ENCODE assay signal across 20 cellular contexts in genomic region chr2:112683550-112684414, GRCh38. TPM values are rescaled to one million over a fixed set of nuclear protein-coding genes. Genes with fewer than 3 reads are reported as not detected.
DNase-seq lines count a peak whose midpoint lies in the region; ATAC-seq, FAIRE-seq and TF ChIP-seq lines count a peak whose summit lies in the region.
"Had no signal": no experiment of that assay in that cellular context is flagged by ENCODE, and none has a peak within 500 bp of the region (broad histone marks: within the 10 kb centered on the region; RNA-seq: fewer than 3 reads in every experiment).

No MANE protein-coding gene starts in this region.

- no peak overlapping the region for H2AK5ac ChIP-seq in H1 (ENCODE audit: low read depth, low read length)

- DNase-seq in H7 (peak; percentile 56), H1 (ENCODE audit: low read depth in 1 of 2, low spot score in 2 of 2) (no peak), osteoblast (ENCODE audit: insufficient read length, low spot score, missing footprints) (peak; percentile 70), NCI-H524 (lab: John Stamatoyannopoulos, UW) (no peak)
- DNase-seq: activated CD4-positive, alpha-beta T cell treated with anti-CD3 and anti-CD28 coated beads for 48 hours; heart left ventricle; kidney glomerular epithelial cell; NCI-H1092 treated with DMSO at 0.1 percent for 48 hours; stimulated activated CD4-positive, alpha-beta T cell treated with anti-CD3 and anti-CD28 coated beads, Interleukin-15, amount 100 ng/mL, for 24 hours; testis had no signal

- no peak overlapping the region for H2BK120ac ChIP-seq in H1 (replicated peaks; ENCODE audit: low read depth, low read length)

- H3K9ac ChIP-seq in OCI-LY3 (ENCODE audit: low read length) (no peak overlapping the region), H1 (replicated peaks in 1 of 4; ENCODE audit: extremely low read depth in 1 of 4, low read depth in 3 of 4, low read length in 3 of 4) (no peak overlapping the region)

- no peak for ATAC-seq in GM21390 (IDR thresholded peaks at IDR 0.05; ENCODE audit: unreplicated experiment)
- no peak for ATAC-seq in GM21360 (IDR thresholded peaks at IDR 0.05; ENCODE audit: unreplicated experiment)

- no peak overlapping the region for H4K5ac ChIP-seq in H1 (ENCODE audit: insufficient read length, low read depth, low read length)

- CTCF ChIA-PET in H1 (lab: Charles Lee; ENCODE audit: partially characterized antibody) = interaction anchor here (0.7 to 8.8 kb wide), 6 partner anchors 42 to 272 kb away, joined by 3 to 40 read pairs (median 4); no protein-coding TSS in a partner anchor

- H3K79me1 ChIP-seq in H1 (ENCODE audit: low read depth, low read length) = no peaks in the 10 kb centered on the region

- TF ChIP-seq RAD21 in H1 (IDR thresholded peaks at IDR 0.05 in 1 of 2, conservative IDR thresholded peaks at IDR 0.05 in 1 of 2; ENCODE audit: low read depth in 2 of 2, low read length in 2 of 2) = no peak

- FAIRE-seq in H1 (lab: Jason Lieb, UNC) = no peak
- FAIRE-seq: GM19239, HTR-8/SVneo had no signal

- WGBS in H1 (ENCODE audit: extremely low coverage in 1 of 2, insufficient coverage in 1 of 2, insufficient read length in 1 of 2, insufficient replicate concordance in 2 of 2, low coverage in 1 of 2, low lambda C conversion rate in 2 of 2, missing lambda C conversion rate in 1 of 2), 2 experiments = 91% methylated on average over 12 of the region's 12 CpGs; no CpG with 5 or more reads in 1 of the 2 experiments

- no peak for TF ChIP-seq POLR2A in H1 (IDR thresholded peaks at IDR 0.05; ENCODE audit: control extremely low read depth in 1 of 2, low read depth in 2 of 2, low read length in 2 of 2)

- H4K8ac ChIP-seq in H1 (ENCODE audit: extremely low read depth, insufficient read depth, low read length) = no peak overlapping the region

- H4K20me1 ChIP-seq in OCI-LY3 (ENCODE audit: insufficient read depth, low read length) (no peaks in the 10 kb centered on the region), H1 (replicated peaks in 1 of 2; ENCODE audit: control insufficient read depth in 1 of 2, insufficient read depth in 2 of 2, low read length in 2 of 2) (no peaks in the 10 kb centered on the region), osteoblast (ENCODE audit: insufficient read depth, low read length) (no peaks in the 10 kb centered on the region)

- no peak overlapping the region for H2BK15ac ChIP-seq in H1 (ENCODE audit: low read length)

- TF ChIP-seq EP300 in H1 (IDR thresholded peaks at IDR 0.05; ENCODE audit: borderline replicate concordance in 1 of 2, low read depth in 2 of 2, low read length in 2 of 2) = no peak

- no peak overlapping the region for H3K18ac ChIP-seq in H1 (ENCODE audit: extremely low read depth, low read length)

- H3K4me3 ChIP-seq in H7 (ENCODE audit: insufficient read depth, low read depth, low read length) = no peak overlapping the region
- H3K4me3 ChIP-seq in OCI-LY3 (ENCODE audit: low read length) = no peak overlapping the region
- H3K4me3 ChIP-seq in H1 (ENCODE audit: extremely low read depth in 1 of 4, insufficient read depth in 2 of 4, low read depth in 3 of 4, low read length in 4 of 4) = no peak overlapping the region
- H3K4me3 ChIP-seq in osteoblast (ENCODE audit: insufficient read depth, low read length) = no peak overlapping the region
- H3K4me3 ChIP-seq: heart left ventricle, Peyer's patch, testis had no signal

- POLR2A ChIA-PET in H1 (lab: Charles Lee; ENCODE audit: partially characterized antibody) = interaction anchor here (0.6 to 1.2 kb wide), 3 partner anchors 11 to 80 kb away, joined by 3 to 7 read pairs (median 3); partner anchors contain the start of gene SLC20A1

- H4K91ac ChIP-seq in H1 (replicated peaks; ENCODE audit: insufficient read length, low read length) = no peak overlapping the region

- no peaks in the 10 kb centered on the region for H3K9me3 ChIP-seq in OCI-LY3 (ENCODE audit: insufficient read depth, low read length)
- no peaks in the 10 kb centered on the region for H3K9me3 ChIP-seq in H1 (ENCODE audit: insufficient read depth in 2 of 2, low read depth in 1 of 2, low read length in 1 of 2)
- H3K9me3 ChIP-seq in osteoblast (ENCODE audit: low read depth, low read length) = no peaks in the 10 kb centered on the region
- H3K9me3 ChIP-seq: heart left ventricle, Peyer's patch, testis had no signal

- H2BK20ac ChIP-seq in H1 (ENCODE audit: low read length) = no peak overlapping the region

- no peak overlapping the region for H2BK12ac ChIP-seq in H1 (ENCODE audit: low read depth, low read length)

- H3K27me3 ChIP-seq in H7 (ENCODE audit: control insufficient read depth, insufficient read depth, low read length) = no peaks in the 10 kb centered on the region
- H3K27me3 ChIP-seq in OCI-LY3 (ENCODE audit: low read depth, low read length) = no peaks in the 10 kb centered on the region
- no peaks in the 10 kb centered on the region for H3K27me3 ChIP-seq in H1 (replicated peaks in 1 of 4; ENCODE audit: control insufficient read depth in 3 of 4, extremely low read depth in 1 of 4, insufficient read depth in 3 of 4, low read length in 3 of 4)
- H3K27me3 ChIP-seq in osteoblast (ENCODE audit: insufficient read depth, low read length) = no peaks in the 10 kb centered on the region
- H3K27me3 ChIP-seq: heart left ventricle, Peyer's patch, testis had no signal

- H3K14ac ChIP-seq in H1 (ENCODE audit: insufficient read length) = no peak overlapping the region

- no peak overlapping the region for H2BK5ac ChIP-seq in H1 (ENCODE audit: low read depth, low read length)

- H3K56ac ChIP-seq in H1 (replicated peaks; ENCODE audit: insufficient read length, low read depth, low read length) = no peak overlapping the region

- H3K4me2 ChIP-seq in OCI-LY3 (ENCODE audit: low read length) (peak overlapping the region; percentile 17), H1 (ENCODE audit: insufficient read depth in 1 of 2, low read depth in 2 of 2, low read length in 2 of 2) (no peak overlapping the region), osteoblast (ENCODE audit: insufficient read depth, low read length) (no peak overlapping the region)

- peak overlapping the region; percentile 28 for H3K4ac ChIP-seq in H1 (replicated peaks; ENCODE audit: insufficient read length, low read depth, low read length)

- H2AFZ ChIP-seq in OCI-LY3 (ENCODE audit: low read depth, low read length) (peak overlapping the region; percentile 4; the same call in 1 of the 2 replicates), H1 (ENCODE audit: low read length) (peak overlapping the region; percentile 41; the same call in 1 of the 2 replicates), osteoblast (ENCODE audit: low read length) (no peak overlapping the region)

- H3K36me3 ChIP-seq in H7 (replicated peaks; ENCODE audit: control insufficient read depth, insufficient read depth, low read length) (no peaks in the 10 kb centered on the region), OCI-LY3 (replicated peaks; ENCODE audit: low read depth, low read length) (no peaks in the 10 kb centered on the region), H1 (ENCODE audit: control insufficient read depth in 2 of 4, insufficient read depth in 4 of 4, low read length in 3 of 4) (no peaks in the 10 kb centered on the region), osteoblast (ENCODE audit: insufficient read depth, low read length) (no peaks in the 10 kb centered on the region)
- H3K36me3 ChIP-seq: heart left ventricle, Peyer's patch had no signal

- H3K23me2 ChIP-seq in H1 (ENCODE audit: low read depth, low read length) = no peaks in the 10 kb centered on the region

- H3K4me1 ChIP-seq in OCI-LY3 (ENCODE audit: low read length) (peaks cover 52% of the 10 kb centered on the region), H1 (replicated peaks in 1 of 4; ENCODE audit: control insufficient read depth in 3 of 4, insufficient read depth in 4 of 4, low read length in 3 of 4) (no peaks in the 10 kb centered on the region), osteoblast (ENCODE audit: insufficient read depth, low read length) (peaks cover 18% of the 10 kb centered on the region)
- H3K4me1 ChIP-seq: Peyer's patch, testis had no signal

- no peaks in the 10 kb centered on the region for H3K79me2 ChIP-seq in OCI-LY3 (ENCODE audit: low read length)
- no peaks in the 10 kb centered on the region for H3K79me2 ChIP-seq in H1 (ENCODE audit: control insufficient read depth in 1 of 2, insufficient read depth in 2 of 2, low read length in 2 of 2)
- H3K79me2 ChIP-seq in osteoblast (ENCODE audit: insufficient read depth, low read length) = no peaks in the 10 kb centered on the region

- no peak overlapping the region for H3K23ac ChIP-seq in H1 (ENCODE audit: insufficient read length)

- H3K27ac ChIP-seq in OCI-LY3 (ENCODE audit: low read length) (no peak overlapping the region), H1 (ENCODE audit: low read depth, low read length) (no peak overlapping the region), osteoblast (ENCODE audit: low read depth, low read length) (no peak overlapping the region)
- H3K27ac ChIP-seq: heart left ventricle, Peyer's patch, testis had no signal

- TF ChIP-seq CTCF in OCI-LY3 (IDR thresholded peaks at IDR 0.05; ENCODE audit: low read depth, low read length) = no peak
- TF ChIP-seq CTCF in H1 (IDR thresholded peaks at IDR 0.05; ENCODE audit: control extremely low read depth in 1 of 3, insufficient read depth in 1 of 3, low read depth in 1 of 3, low read length in 3 of 3) = no peak
- no peak for TF ChIP-seq CTCF in osteoblast (IDR thresholded peaks at IDR 0.05; ENCODE audit: extremely low read depth, low read depth, low read length)

RNA-seq across cellular contexts. Expression of gene NT5DC4, which starts 37.0 kb away (rescaled TPM):
- not detected in 2 replicates for total RNA-seq in H7 (2014; rRNA removed; shearing (Covaris generic))
- total RNA-seq in H1 (2021; fragmentation: NEBNext Ultra II Directional; extraction: Animal tissue kit (Norgen Biotek cat#: 25700)) = not detected in 2 replicates
- not detected in 2 replicates for polyA plus RNA-seq in H1 (2011; rRNA removed)
- polyA plus RNA-seq in H1 (2011; cell fraction: cytosol; rRNA removed) = not detected
- not detected for polyA plus RNA-seq in H1 (2011; cell fraction: nucleus; rRNA removed)
- not detected in 4 replicates for polyA plus RNA-seq in H1 (2012, experiment 1 of 2)
- polyA plus RNA-seq in H1 (2012, experiment 2 of 2) = not detected
- polyA plus RNA-seq in H1 (2013, experiment 1 of 2) = not detected
- polyA plus RNA-seq in H1 (2013, experiment 2 of 2) = not detected
- polyA minus RNA-seq in H1 (2011; rRNA and poly(A)+ RNA removed) = not detected in 2 replicates
- not detected for polyA minus RNA-seq in H1 (2011; cell fraction: cytosol; rRNA and poly(A)+ RNA removed)
- polyA minus RNA-seq in H1 (2011; cell fraction: nucleus; rRNA and poly(A)+ RNA removed) = not detected
- not detected in 2 replicates for total RNA-seq in osteoblast
- total RNA-seq: chondrocyte; pulmonary artery endothelial cell; T-helper 1 cell treated with Interleukin-12 subunit alpha and Interleukin-12 subunit beta and Interleukin-4 antibody, amounts not matched to agents 30 ng/mL and 1 ng/mL, for 36 hours had no signal
- polyA plus RNA-seq: esophagus, heart left ventricle had no signal

RNA-seq across cellular contexts. Expression of gene SLC20A1, which starts 38.0 kb away (rescaled TPM):
- total RNA-seq in H7 (2014; rRNA removed; shearing (Covaris generic)) = 33.6 and 34.3 TPM in 2 replicates
- 105 and 106 TPM in 2 replicates for total RNA-seq in H1 (2021; fragmentation: NEBNext Ultra II Directional; extraction: Animal tissue kit (Norgen Biotek cat#: 25700))
- 32.6 and 42.6 TPM in 2 replicates for polyA plus RNA-seq in H1 (2011; rRNA removed)
- 40.1 TPM for polyA plus RNA-seq in H1 (2011; cell fraction: cytosol; rRNA removed)
- 33.4 TPM for polyA plus RNA-seq in H1 (2011; cell fraction: nucleus; rRNA removed)
- 57.6 to 70.4 TPM (median 63.4 TPM) in 4 replicates for polyA plus RNA-seq in H1 (2012, experiment 1 of 2)
- polyA plus RNA-seq in H1 (2012, experiment 2 of 2) = 13.6 TPM
- polyA plus RNA-seq in H1 (2013, experiment 1 of 2) = 106 TPM
- polyA plus RNA-seq in H1 (2013, experiment 2 of 2) = 112 TPM
- 76.1 and 92.2 TPM in 2 replicates for polyA minus RNA-seq in H1 (2011; rRNA and poly(A)+ RNA removed)
- polyA minus RNA-seq in H1 (2011; cell fraction: cytosol; rRNA and poly(A)+ RNA removed) = 36.8 TPM
- polyA minus RNA-seq in H1 (2011; cell fraction: nucleus; rRNA and poly(A)+ RNA removed) = 69.1 TPM
- total RNA-seq in osteoblast = 96.3 and 131 TPM in 2 replicates

Comparison
In these comparisons a context has a peak if more than half of its experiments do, and no peak if none do; other contexts are left out.
1. DNase-seq: peak in H7 (single experiment) and osteoblast (single experiment); none in H1 (0 of 2) and NCI-H524 (0 of 2).